ENCODE assay signal across 11 cellular contexts in the genomic region with DNA sequence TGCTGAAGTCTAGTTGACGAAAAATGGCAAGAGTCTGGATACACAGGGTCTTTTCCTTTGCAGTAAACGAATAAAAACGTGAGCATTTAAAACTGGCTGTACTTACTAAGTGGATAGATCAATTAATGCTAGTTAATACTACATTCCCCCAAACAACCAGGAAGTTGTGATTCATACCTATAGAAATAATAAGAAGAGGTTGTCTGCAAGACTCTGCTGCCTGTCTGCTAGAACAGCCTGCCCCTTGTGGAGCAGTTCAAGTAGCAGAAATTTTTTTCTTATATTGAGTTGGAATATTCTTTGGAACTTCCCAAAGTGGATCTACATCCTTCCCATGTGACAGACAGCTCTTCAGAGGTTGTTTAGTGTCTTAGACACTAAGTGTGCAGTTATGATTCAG.
DNase-seq lines count a peak whose midpoint lies in the region; TF ChIP-seq lines count a peak whose summit lies in the region.
"Had no signal": no experiment of that assay in that cellular context is flagged by ENCODE, and none has a peak within 500 bp of the region (broad histone marks: within the 10 kb centered on the region; RNA-seq: fewer than 3 reads in every experiment).

No MANE protein-coding gene starts in this region.

- in situ Hi-C loops in SK-MEL-5 (cut with HindIII; ENCODE audit: low pct_unique_long_range_greater_than_20kb, low sequenced_read_pairs), result no loop called here

- peak; percentile 25 for DNase-seq in GM12865 (ENCODE audit: low read depth)
- peak; percentile 50 for DNase-seq in SK-MEL-5 (ENCODE audit: low read depth, low spot score)
- DNase-seq in fibroblast of pulmonary artery (ENCODE audit: low read depth), result peak; percentile 62
- no peak for DNase-seq in NCI-H345 (lab: John Stamatoyannopoulos, UW)
- no peak for DNase-seq in NCI-H1694 treated with DMSO at 0.1 percent for 48 hours (lab: John Stamatoyannopoulos, UW)
- no peak for DNase-seq in GF-D8 (lab: John Stamatoyannopoulos, UW)
- no peak for DNase-seq in NCI-H226
- DNase-seq: activated CD8-positive, alpha-beta T cell treated with anti-CD3 and anti-CD28 coated beads for 36 hours; stimulated activated naive CD8-positive, alpha-beta T cell treated with anti-CD3 and anti-CD28 coated beads, Interleukin-15, Interleukin-2, amounts not matched to agents 100 U/mL and 50 U/mL, for 24 hours; T-helper 2 cell had no signal

- no peak overlapping the region for H3K27ac ChIP-seq in 22Rv1

- TF ChIP-seq CTCF in 22Rv1 (IDR thresholded peaks at IDR 0.05) (peak; percentile 23; the same call in 1 of the 2 replicates), GM12865 (IDR thresholded peaks at IDR 0.05; ENCODE audit: insufficient read depth, low read depth, low read length, missing control alignments) (no peak), fibroblast of pulmonary artery (IDR thresholded peaks at IDR 0.05; ENCODE audit: low read length, missing control alignments) (peak; percentile 65)

- no peak overlapping the region for H3K4me3 ChIP-seq in GM12865 (ENCODE audit: low read depth, low read length)
- H3K4me3 ChIP-seq in fibroblast of pulmonary artery (replicated peaks; ENCODE audit: low read depth, low read length), result no peak overlapping the region

Comparison
In these comparisons a context has a peak if more than half of its experiments do, and no peak if none do; other contexts are left out.
1. DNase-seq: peak in GM12865 (single experiment), SK-MEL-5 (single experiment) and fibroblast of pulmonary artery (single experiment); none in NCI-H345 (single experiment), NCI-H1694 treated with DMSO at 0.1 percent for 48 hours (single experiment), GF-D8 (single experiment) and NCI-H226 (single experiment).